In the genomic region with DNA sequence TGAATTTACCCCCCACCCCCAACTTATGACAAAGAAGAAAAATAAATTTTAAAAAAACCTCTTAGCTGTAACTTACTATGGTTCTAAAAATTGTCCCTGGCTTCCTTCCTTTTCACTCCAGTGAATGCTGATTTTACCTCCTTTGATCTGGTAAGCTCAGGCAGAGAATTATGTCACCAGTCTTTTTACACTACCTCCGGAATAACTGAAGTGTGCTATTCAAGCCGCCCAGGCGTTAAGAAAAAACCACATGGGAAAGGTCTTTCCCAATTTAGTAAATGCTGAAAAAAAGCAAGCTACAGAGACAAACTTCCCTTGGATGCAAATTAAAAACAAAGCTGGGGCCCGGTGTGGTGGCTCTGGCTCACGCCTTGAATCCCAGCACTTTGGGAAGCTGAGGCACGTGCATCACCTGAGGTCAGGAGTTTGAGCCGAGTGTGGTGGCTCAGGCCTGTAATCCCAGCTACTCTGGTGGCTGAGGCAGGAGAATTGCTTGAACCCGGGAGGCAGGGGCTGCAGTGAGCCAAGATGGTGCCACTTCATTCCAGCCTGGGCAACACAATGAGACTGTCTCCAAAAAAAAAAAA, we compare ENCODE assay signal across 14 cellular contexts. TPM values are rescaled to one million over a fixed set of nuclear protein-coding genes. Genes with fewer than 3 reads are reported as not detected.
DNase-seq lines count a peak whose midpoint lies in the region; TF ChIP-seq lines count a peak whose summit lies in the region.
"Had no signal": no experiment of that assay in that cellular context is flagged by ENCODE, and none has a peak within 500 bp of the region (broad histone marks: within the 10 kb centered on the region; RNA-seq: fewer than 3 reads in every experiment).

No MANE protein-coding gene starts in this region.

- DNase-seq in T-helper 1 cell (no peak), chondrocyte (ENCODE audit: low spot score) (no peak), osteocyte (ENCODE audit: extremely low spot score, unreplicated experiment) (no peak), epidermal melanocyte (ENCODE audit: insufficient read length, low spot score) (no peak), globus pallidus (ENCODE audit: low spot score) (no peak), NK-92 (lab: John Stamatoyannopoulos, UW; ENCODE audit: unreplicated experiment) (no peak)
- DNase-seq: activated CD4-positive, CD25-positive, alpha-beta regulatory T cell; activated effector memory CD4-positive, alpha-beta T cell treated with Interleukin-2 at 50 U/mL for 16 hours; GF-D8; glutamatergic neuron; MG63; NCI-H2171 treated with DMSO at 0.1 percent for 48 hours had no signal

- TF ChIP-seq CTCF in chondrocyte (IDR thresholded peaks at IDR 0.05) (no peak), osteocyte (IDR thresholded peaks at IDR 0.05) (no peak)

- no peaks in the 10 kb centered on the region for H3K9me3 Mint-ChIP-seq in T-helper 1 cell treated with Interleukin-12 subunit alpha and Interleukin-12 subunit beta and Interleukin-4 antibody, amounts not matched to agents 30 μg/mL and 1 μg/mL, for 36 hours
- H3K9me3 Mint-ChIP-seq in IgD-negative memory B cell (no peaks in the 10 kb centered on the region), chondrocyte (ENCODE audit: low read depth) (no peaks in the 10 kb centered on the region), osteocyte (ENCODE audit: unreplicated experiment) (no peaks in the 10 kb centered on the region)

- H3K27me3 Mint-ChIP-seq in T-helper 1 cell treated with Interleukin-12 subunit alpha and Interleukin-12 subunit beta and Interleukin-4 antibody, amounts not matched to agents 30 μg/mL and 1 μg/mL, for 36 hours (ENCODE audit: low read depth) = no peaks in the 10 kb centered on the region
- no peaks in the 10 kb centered on the region for H3K27me3 Mint-ChIP-seq in IgD-negative memory B cell
- no peaks in the 10 kb centered on the region for H3K27me3 Mint-ChIP-seq in chondrocyte (ENCODE audit: low read depth)
- no peaks in the 10 kb centered on the region for H3K27me3 Mint-ChIP-seq in osteocyte (ENCODE audit: unreplicated experiment)

- no peak overlapping the region for H3K4me3 Mint-ChIP-seq in T-helper 1 cell treated with Interleukin-12 subunit alpha and Interleukin-12 subunit beta and Interleukin-4 antibody, amounts not matched to agents 30 μg/mL and 1 μg/mL, for 36 hours
- H3K4me3 Mint-ChIP-seq in IgD-negative memory B cell = peak overlapping the region; percentile 25 to 89 (median 47)
- H3K4me3 Mint-ChIP-seq in chondrocyte (ENCODE audit: unreplicated experiment) = no peak overlapping the region
- no peak overlapping the region for H3K4me3 Mint-ChIP-seq in osteocyte (ENCODE audit: unreplicated experiment)

- peaks cover 52% of the 10 kb centered on the region for H3K36me3 Mint-ChIP-seq in T-helper 1 cell treated with Interleukin-12 subunit alpha and Interleukin-12 subunit beta and Interleukin-4 antibody, amounts not matched to agents 30 μg/mL and 1 μg/mL, for 36 hours (ENCODE audit: low read depth)
- peaks cover 5% of the 10 kb centered on the region for H3K36me3 Mint-ChIP-seq in IgD-negative memory B cell
- peaks cover 27% of the 10 kb centered on the region for H3K36me3 Mint-ChIP-seq in chondrocyte (ENCODE audit: low read depth)
- H3K36me3 Mint-ChIP-seq in osteocyte (ENCODE audit: unreplicated experiment) = peaks cover 49% of the 10 kb centered on the region

- H3K27ac Mint-ChIP-seq in T-helper 1 cell treated with Interleukin-12 subunit alpha and Interleukin-12 subunit beta and Interleukin-4 antibody, amounts not matched to agents 30 μg/mL and 1 μg/mL, for 36 hours = peak overlapping the region; percentile 73
- H3K27ac Mint-ChIP-seq in IgD-negative memory B cell (peak overlapping the region; percentile 9 to 71 (median 41)), chondrocyte (ENCODE audit: unreplicated experiment) (peak overlapping the region; percentile 43), osteocyte (ENCODE audit: unreplicated experiment) (peak overlapping the region; percentile 12)

- peaks cover 52% of the 10 kb centered on the region for H3K4me1 Mint-ChIP-seq in T-helper 1 cell treated with Interleukin-12 subunit alpha and Interleukin-12 subunit beta and Interleukin-4 antibody, amounts not matched to agents 30 μg/mL and 1 μg/mL, for 36 hours (ENCODE audit: low read depth)
- peaks cover 65 to 68% (median 66%) of the 10 kb centered on the region in 3 donors for H3K4me1 Mint-ChIP-seq in IgD-negative memory B cell
- H3K4me1 Mint-ChIP-seq in chondrocyte (ENCODE audit: low read depth) = peaks cover 70% of the 10 kb centered on the region
- H3K4me1 Mint-ChIP-seq in osteocyte (ENCODE audit: unreplicated experiment) = peaks cover 55% of the 10 kb centered on the region

RNA-seq across cellular contexts. Expression of a gene that starts 12.4 kb away (rescaled TPM):
- 103 TPM for polyA plus RNA-seq in IgD-negative memory B cell
- total RNA-seq in chondrocyte = 74.1 to 133 TPM (median 82.5 TPM) in 3 replicates
- total RNA-seq in osteocyte = 140 and 147 TPM in 2 replicates

RNA-seq across cellular contexts. Expression of a gene that starts 12.6 kb away (rescaled TPM):
- polyA plus RNA-seq in IgD-negative memory B cell = 29.2 TPM
- total RNA-seq in chondrocyte (13.6 to 21.3 TPM (median 15.1 TPM) in 3 replicates), osteocyte (38.5 and 40.5 TPM in 2 replicates)

Comparison
In these comparisons a context has a peak if more than half of its experiments do, and no peak if none do; other contexts are left out.
1. H3K27ac Mint-ChIP-seq: peak in every context shown above with its lines; median percentile 73 in T-helper 1 cell treated with Interleukin-12 subunit alpha and Interleukin-12 subunit beta and Interleukin-4 antibody, amounts not matched to agents 30 μg/mL and 1 μg/mL, for 36 hours; 43 in chondrocyte; 41 in IgD-negative memory B cell; 12 in osteocyte.
2. H3K4me3 Mint-ChIP-seq: peak in IgD-negative memory B cell (4 of 4); none in T-helper 1 cell treated with Interleukin-12 subunit alpha and Interleukin-12 subunit beta and Interleukin-4 antibody, amounts not matched to agents 30 μg/mL and 1 μg/mL, for 36 hours (single experiment), chondrocyte (single experiment) and osteocyte (single experiment).